8 cellular contexts compared by ENCODE assay signal in the genomic region with DNA sequence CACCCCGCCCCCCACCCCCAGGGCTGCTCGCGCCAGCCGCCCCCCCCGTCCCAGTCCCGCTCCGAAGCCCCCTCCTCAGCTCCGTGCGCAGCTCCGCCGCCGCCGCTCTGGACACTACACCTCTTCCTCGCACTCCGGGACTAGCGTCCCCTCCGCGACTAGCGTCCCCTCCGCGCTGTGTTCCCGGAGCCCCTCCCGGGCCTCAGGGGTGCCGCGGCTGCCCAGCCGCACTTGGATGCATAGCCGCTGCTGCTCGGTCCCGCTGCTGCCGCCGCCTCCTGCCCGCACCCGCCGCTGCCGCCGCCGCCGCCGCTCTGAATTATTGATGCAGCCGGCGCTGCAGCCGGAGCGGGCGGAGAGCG. TPM values are rescaled to one million over a fixed set of nuclear protein-coding genes. Genes with fewer than 3 reads are reported as not detected.
DNase-seq lines count a peak whose midpoint lies in the region; ATAC-seq and TF ChIP-seq lines count a peak whose summit lies in the region.

CBLN1 (minus strand) TSS at position 358 of the 362 bp plus-strand sequence. CDS start 373 bp downstream, outside the sequence.

- POLR2A ChIA-PET in CD8-positive, alpha-beta memory T cell (lab: Charles Lee) = no interaction called here

- no peak within 1 kb of the TSS for H3K4me3 ChIP-seq in CD8-positive, alpha-beta memory T cell (ENCODE audit: low read length)
- H3K4me3 ChIP-seq in mucosa of descending colon = no peak within 1 kb of the TSS
- peak within 1 kb of the TSS in 1 of 4 donors; percentile 51 for H3K4me3 ChIP-seq in adrenal gland

- no peak within 1 kb of the TSS for H3K27ac Mint-ChIP-seq in CD8-positive, alpha-beta memory T cell
- H3K27ac Mint-ChIP-seq in nephron = no peak within 1 kb of the TSS

- H3K9me3 Mint-ChIP-seq in CD8-positive, alpha-beta memory T cell = peaks cover 0 to 11% (median 7%) of the 10 kb centered on the region in 5 donors
- H3K9me3 Mint-ChIP-seq in nephron = no peaks in the 10 kb centered on the region

- intact Hi-C loops in mucosa of descending colon (cut with DNase I, micrococcal nuclease) (no loop called here), adrenal gland (cut with DNase I) (no loop called here)

- H3K4me3 Mint-ChIP-seq in CD8-positive, alpha-beta memory T cell = peak within 1 kb of the TSS in 6 of 7 donors; percentile 39 to 74 (median 54)
- peak within 1 kb of the TSS; percentile 72 to 78 (median 77) for H3K4me3 Mint-ChIP-seq in nephron

- no peaks in the 10 kb centered on the region for H3K36me3 Mint-ChIP-seq in CD8-positive, alpha-beta memory T cell
- no peaks in the 10 kb centered on the region for H3K36me3 Mint-ChIP-seq in nephron (ENCODE audit: low read depth)

- no peaks in the 10 kb centered on the region for H3K4me1 ChIP-seq in CD8-positive, alpha-beta memory T cell (ENCODE audit: insufficient read depth, low read length)
- H3K4me1 ChIP-seq in mucosa of descending colon (ENCODE audit: low read depth) (peaks cover 23% of the 10 kb centered on the region), adrenal gland (replicated peaks in 1 of 2) (peaks cover 0 to 15% of the 10 kb centered on the region in 2 donors)

- H3K9me3 ChIP-seq in CD8-positive, alpha-beta memory T cell (ENCODE audit: low read length) = no peaks in the 10 kb centered on the region
- H3K9me3 ChIP-seq in mucosa of descending colon (no peaks in the 10 kb centered on the region), adrenal gland (replicated peaks in 1 of 3) (no peaks in the 10 kb centered on the region)

- H3K27me3 Mint-ChIP-seq in CD8-positive, alpha-beta memory T cell = peaks cover 44 to 71% of the 10 kb centered on the region in 2 donors
- peaks cover 94% of the 10 kb centered on the region for H3K27me3 Mint-ChIP-seq in nephron (ENCODE audit: low read depth)

- H3K27me3 ChIP-seq in CD8-positive, alpha-beta memory T cell (ENCODE audit: insufficient read depth, low read length, poor library complexity, severe bottlenecking) = peaks cover 14% of the 10 kb centered on the region
- H3K27me3 ChIP-seq in adrenal gland = peaks cover 81% of the 10 kb centered on the region

- no peaks in the 10 kb centered on the region for H3K36me3 ChIP-seq in CD8-positive, alpha-beta memory T cell (ENCODE audit: insufficient read depth, low read length)
- H3K36me3 ChIP-seq in mucosa of descending colon (ENCODE audit: low read depth) (no peaks in the 10 kb centered on the region), adrenal gland (replicated peaks in 1 of 2) (no peaks in the 10 kb centered on the region)

- WGBS in adrenal gland, 4 donors = 0 to 2% (median 2%) methylated on average over 2 to 45 of the region's 45 CpGs; no CpG with 5 or more reads in 1 of the 4 donors

- no peak within 1 kb of the TSS for H3K27ac ChIP-seq in CD8-positive, alpha-beta memory T cell (ENCODE audit: low read depth, low read length)
- peak within 1 kb of the TSS in 1 of 5 donors; percentile 30 for H3K27ac ChIP-seq in adrenal gland

- TF ChIP-seq CTCF in nephron (IDR thresholded peaks at IDR 0.05; ENCODE audit: unreplicated experiment in 3 of 3) (no peak), mucosa of descending colon (IDR thresholded peaks at IDR 0.05) (no peak), adrenal gland (IDR thresholded peaks at IDR 0.05) (no peak)

- no peak for DNase-seq in CD8-positive, alpha-beta memory T cell
- no peak for DNase-seq in cerebellum (ENCODE audit: low spot score)
- DNase-seq in mucosa of descending colon = no peak
- no peak for DNase-seq in adrenal gland
- no peak for DNase-seq in stimulated activated CD4-positive, alpha-beta T cell treated with anti-CD3 and anti-CD28 coated beads, Interleukin-12 subunit alpha, Interleukin-12 subunit beta, amount 100 ng/mL, for 4 hours

- CTCF ChIA-PET in CD8-positive, alpha-beta memory T cell (lab: Charles Lee) = no interaction called here

- peaks cover 4 to 10% (median 5%) of the 10 kb centered on the region in 3 donors for H3K4me1 Mint-ChIP-seq in CD8-positive, alpha-beta memory T cell
- H3K4me1 Mint-ChIP-seq in nephron = peaks cover 11% of the 10 kb centered on the region

- TF ChIP-seq POLR2A in adrenal gland (IDR thresholded peaks at IDR 0.05) = no peak

- peak; percentile 6 for ATAC-seq in HG02884 (IDR thresholded peaks at IDR 0.05; ENCODE audit: unreplicated experiment)
- ATAC-seq in GM18858 (IDR thresholded peaks at IDR 0.05; ENCODE audit: unreplicated experiment) = no peak
- no peak for ATAC-seq in mucosa of descending colon

RNA-seq across cellular contexts. Expression of gene CBLN1, which starts in this region (rescaled TPM):
- not detected for total RNA-seq in CD8-positive, alpha-beta memory T cell
- not detected for polyA plus RNA-seq in CD8-positive, alpha-beta memory T cell
- 157 TPM for total RNA-seq in cerebellum
- total RNA-seq in mucosa of descending colon = under 1 TPM; 0.29 to 0.76 (median 0.70) TPM
- total RNA-seq in adrenal gland = under 1 TPM in 5 of 8 donors, not detected in 3; 0.08 to 0.91 (median 0.14) TPM
- 1 to 10 TPM in 2 of 3 donors, under 1 TPM in 1; 0.27 to 1.3 (median 1.0) TPM for polyA plus RNA-seq in adrenal gland

Comparison
In these comparisons a context has a peak if more than half of its experiments do, and no peak if none do; other contexts are left out.
1. RNA of gene CBLN1 (total RNA-seq): 157 TPM in cerebellum (single experiment); 0.29 to 0.76 TPM in mucosa of descending colon, 0.08 to 0.91 TPM in adrenal gland and not detected in CD8-positive, alpha-beta memory T cell; every median in the first group is over 10 times any median in the second.